Comparison of ENCODE assay signal across 29 cellular contexts in genomic region chr2:67515538-67515937, GRCh38.
DNase-seq lines count a peak whose midpoint lies in the region; ATAC-seq and TF ChIP-seq lines count a peak whose summit lies in the region.
"Had no signal": no experiment of that assay in that cellular context is flagged by ENCODE, and none has a peak within 500 bp of the region (broad histone marks: within the 10 kb centered on the region; RNA-seq: fewer than 3 reads in every experiment).

No MANE protein-coding gene starts in this region.

- H3K79me2 ChIP-seq in smooth muscle cell (ENCODE audit: low read depth): no peaks in the 10 kb centered on the region

- H3F3A ChIP-seq in smooth muscle cell (ENCODE audit: low read depth): no peaks in the 10 kb centered on the region

- no peaks in the 10 kb centered on the region for H4K20me1 ChIP-seq in smooth muscle cell (ENCODE audit: low read depth)

- H3K9me3 ChIP-seq in endocrine pancreas (ENCODE audit: control insufficient read depth, low read length) (no peaks in the 10 kb centered on the region), smooth muscle cell (replicated peaks; ENCODE audit: low read depth) (no peaks in the 10 kb centered on the region)
- H3K9me3 ChIP-seq: body of pancreas, heart right ventricle, ovary, upper lobe of left lung had no signal

- no peak for TF ChIP-seq CTCF in smooth muscle cell (IDR thresholded peaks at IDR 0.05; ENCODE audit: borderline replicate concordance, insufficient read depth, poor library complexity, severe bottlenecking)

- H3K4me2 ChIP-seq in smooth muscle cell: no peak overlapping the region

- peak in 2 of 3 experiments; percentile 37 to 46 for DNase-seq in NCI-H1417 (lab: John Stamatoyannopoulos, UW)
- DNase-seq in NCI-H1417 treated with DMSO at 0.1 percent for 48 hours (lab: John Stamatoyannopoulos, UW): no peak
- DNase-seq in NCI-H510A treated with DMSO at 0.1 percent for 48 hours (lab: John Stamatoyannopoulos, UW): peak; percentile 52
- no peak for DNase-seq in smooth muscle cell (lab: John Stamatoyannopoulos, UW; ENCODE audit: unreplicated experiment)
- DNase-seq in cortex of kidney (lab: John Stamatoyannopoulos, UW): no peak
- DNase-seq in OCI-M1 (lab: John Stamatoyannopoulos, UW): no peak
- DNase-seq: 8988T; activated CD4-positive, alpha-beta T cell treated with anti-CD3 and anti-CD28 coated beads for 36 hours; activated naive CD4-positive, alpha-beta T cell treated with anti-CD3 and anti-CD28 coated beads, Interleukin-2, amount 10 ng/mL, durations not matched to agents 7 days and 5 days; body of pancreas; Calu3; dermis blood vessel endothelial cell; GOT3; heart right ventricle; NCI-H1092 treated with DMSO at 0.1 percent for 48 hours; NCI-H2107; NCI-H446; ovary; SW 1271; T-helper 9 cell; upper lobe of left lung had no signal

- ATAC-seq in HG02970 (IDR thresholded peaks at IDR 0.05; ENCODE audit: low FRiP score, unreplicated experiment): no peak
- ATAC-seq: activated CD4-positive, alpha-beta T cell treated with anti-CD3 and anti-CD28 coated beads for 36 hours; activated T-helper 17 cell treated with anti-CD3 and anti-CD28 coated beads, Interleukin-2, amount 50 U/mL, for 72 hours; body of pancreas; heart right ventricle; K562; natural killer cell treated with Interleukin-12 subunit alpha and Interleukin-12 subunit beta and Interleukin-15 and Interleukin-18, amount 100 ng/mL, for 72 hours; Right ventricle myocardium inferior; stimulated activated memory B cell treated with anti-CD40 and anti-IgM and Interleukin-4, amounts not matched to agents 10 μg/mL and 1 μg/mL and 100 μg/mL, for 72 hours had no signal

- no peaks in the 10 kb centered on the region for H3K36me3 ChIP-seq in endocrine pancreas (ENCODE audit: control insufficient read depth, insufficient read depth, low read length)
- H3K36me3 ChIP-seq in smooth muscle cell (ENCODE audit: low read depth): no peaks in the 10 kb centered on the region
- H3K36me3 ChIP-seq: heart right ventricle, ovary, upper lobe of left lung had no signal

- H2AFZ ChIP-seq in smooth muscle cell (ENCODE audit: low read depth): no peak overlapping the region

- H3K27me3 ChIP-seq in endocrine pancreas (ENCODE audit: control insufficient read depth, insufficient read depth, low read length) (no peaks in the 10 kb centered on the region), smooth muscle cell (ENCODE audit: low read depth) (no peaks in the 10 kb centered on the region)
- H3K27me3 ChIP-seq: body of pancreas, heart right ventricle, ovary, upper lobe of left lung had no signal

- 86% methylated on average over 1 of the region's 1 CpG for WGBS in smooth muscle cell (ENCODE audit: low lambda C conversion rate)

- peak overlapping the region; percentile 73 for H3K27ac ChIP-seq in smooth muscle cell (ENCODE audit: low read depth)
- H3K27ac ChIP-seq: body of pancreas, ovary, upper lobe of left lung had no signal

- H3K4me1 ChIP-seq in endocrine pancreas (ENCODE audit: control insufficient read depth, insufficient read depth, low read length) (no peaks in the 10 kb centered on the region), smooth muscle cell (ENCODE audit: low read depth) (no peaks in the 10 kb centered on the region)
- H3K4me1 ChIP-seq: heart right ventricle had no signal

- H3K9ac ChIP-seq in endocrine pancreas (ENCODE audit: control insufficient read depth, insufficient read depth, low read length) (no peak overlapping the region), smooth muscle cell (ENCODE audit: low read depth) (no peak overlapping the region)

- H3K4me3 ChIP-seq in endocrine pancreas (ENCODE audit: control insufficient read depth, insufficient read depth, low read length) (peak overlapping the region; percentile 12), smooth muscle cell (no peak overlapping the region)
- H3K4me3 ChIP-seq: body of pancreas, heart right ventricle, K562, lung, ovary, upper lobe of left lung had no signal

Comparison
In these comparisons a context has a peak if more than half of its experiments do, and no peak if none do; other contexts are left out.
1. DNase-seq: peak in NCI-H1417 (2 of 3) and NCI-H510A treated with DMSO at 0.1 percent for 48 hours (single experiment); none in NCI-H1417 treated with DMSO at 0.1 percent for 48 hours (single experiment), smooth muscle cell (single experiment), cortex of kidney (single experiment) and OCI-M1 (single experiment).